In genomic region chr2:178733975-178734374, GRCh38 we compare ENCODE assay signal across 28 cellular contexts.
"Had no signal": no experiment of that assay in that cellular context is flagged by ENCODE, and none has a peak within 500 bp of the region (broad histone marks: within the 10 kb centered on the region; RNA-seq: fewer than 3 reads in every experiment).

No MANE protein-coding gene starts in this region.

- H3K27me3 Mint-ChIP-seq: naive thymus-derived CD8-positive, alpha-beta T cell; stimulated activated naive B cell treated with anti-CD40 and anti-IgM and Interleukin-4, amounts not matched to agents 10 μg/mL and 1 μg/mL and 100 μg/mL, for 72 hours; stimulated activated naive CD8-positive, alpha-beta T cell treated with anti-CD3 and anti-CD28 coated beads, Interleukin-15, Interleukin-2, amounts not matched to agents 100 ng/mL and 50 ng/mL, for 24 hours had no signal

- ATAC-seq: naive thymus-derived CD8-positive, alpha-beta T cell; natural killer cell treated with Interleukin-12 subunit alpha and Interleukin-12 subunit beta and Interleukin-15 and Interleukin-18, amount 100 ng/mL, for 72 hours; right cardiac atrium; right lobe of liver; stimulated activated effector memory CD8-positive, alpha-beta T cell treated with anti-CD3 and anti-CD28 coated beads, Interleukin-12 subunit alpha, Interleukin-12 subunit beta, amount 100 ng/mL, for 72 hours; stimulated activated naive B cell treated with anti-CD40 and anti-IgM and Interleukin-4, amounts not matched to agents 10 μg/mL and 1 μg/mL and 100 μg/mL, for 72 hours had no signal

- H3K4me1 Mint-ChIP-seq: naive thymus-derived CD8-positive, alpha-beta T cell; nephron progenitor cell; neural crest cell; stimulated activated effector memory CD8-positive, alpha-beta T cell treated with anti-CD3 and anti-CD28 coated beads, Interleukin-12 subunit alpha, Interleukin-12 subunit beta, amount 100 ng/mL, for 72 hours; stimulated activated naive B cell treated with anti-CD40 and anti-IgM and Interleukin-4, amounts not matched to agents 10 μg/mL and 1 μg/mL and 100 μg/mL, for 72 hours had no signal

- H3K36me3 ChIP-seq: neutrophil, prostate gland, right lobe of liver, sigmoid colon, stomach, thoracic aorta, thyroid gland, tibial nerve, vagina had no signal

- DNase-seq: naive thymus-derived CD8-positive, alpha-beta T cell; nephron progenitor cell; nucleus accumbens; posterior cingulate gyrus; right cardiac atrium; right lobe of liver; sigmoid colon; small intestine; stimulated activated CD4-positive, alpha-beta T cell treated with anti-CD3 and anti-CD28 coated beads, Interleukin-15, amount 100 ng/mL, for 24 hours; stimulated activated CD4-positive, alpha-beta T cell treated with anti-CD3 and anti-CD28 coated beads, Interleukin-2, amount 100 ng/mL, for 24 hours; stimulated activated CD4-positive, alpha-beta T cell treated with anti-CD3 and anti-CD28 coated beads, Interleukin-2, amount 100 ng/mL, for 48 hours; stimulated activated CD4-positive, alpha-beta T cell treated with anti-CD3 and anti-CD28 coated beads, Interleukin-4, amount 100 ng/mL, for 24 hours; stimulated activated naive B cell treated with anti-CD40 and anti-IgM and Interleukin-4, amounts not matched to agents 10 μg/mL and 1 μg/mL and 100 μg/mL, for 72 hours; stimulated activated naive CD4-positive, alpha-beta T cell treated with Interleukin-2 at 50 U/mL for 16 hours; stomach; thyroid gland; trophoblast cell; upper lobe of left lung had no signal

- H3K27ac Mint-ChIP-seq: naive thymus-derived CD8-positive, alpha-beta T cell; natural killer cell treated with Interleukin-12 subunit alpha and Interleukin-12 subunit beta and Interleukin-15 and Interleukin-18, amount 100 ng/mL, for 72 hours; nephron progenitor cell; stimulated activated effector memory CD8-positive, alpha-beta T cell treated with anti-CD3 and anti-CD28 coated beads, Interleukin-12 subunit alpha, Interleukin-12 subunit beta, amount 100 ng/mL, for 72 hours; stimulated activated naive B cell treated with anti-CD40 and anti-IgM and Interleukin-4, amounts not matched to agents 10 μg/mL and 1 μg/mL and 100 μg/mL, for 72 hours; stimulated activated naive CD8-positive, alpha-beta T cell treated with anti-CD3 and anti-CD28 coated beads, Interleukin-15, Interleukin-2, amounts not matched to agents 100 ng/mL and 50 ng/mL, for 24 hours had no signal

- H3K9me3 ChIP-seq: neutrophil, prostate gland, right lobe of liver, stomach, thoracic aorta, thyroid gland, tibial nerve, upper lobe of left lung, vagina had no signal

- H3K27me3 ChIP-seq: right lobe of liver, sigmoid colon, stomach, thyroid gland, tibial nerve, upper lobe of left lung, vagina had no signal

- H3K9me3 Mint-ChIP-seq: naive thymus-derived CD8-positive, alpha-beta T cell; natural killer cell treated with Interleukin-12 subunit alpha and Interleukin-12 subunit beta and Interleukin-15 and Interleukin-18, amount 100 ng/mL, for 72 hours; nephron progenitor cell; stimulated activated effector memory CD8-positive, alpha-beta T cell treated with anti-CD3 and anti-CD28 coated beads, Interleukin-12 subunit alpha, Interleukin-12 subunit beta, amount 100 ng/mL, for 72 hours; stimulated activated naive B cell treated with anti-CD40 and anti-IgM and Interleukin-4, amounts not matched to agents 10 μg/mL and 1 μg/mL and 100 μg/mL, for 72 hours; stimulated activated naive CD8-positive, alpha-beta T cell treated with anti-CD3 and anti-CD28 coated beads, Interleukin-15, Interleukin-2, amounts not matched to agents 100 ng/mL and 50 ng/mL, for 24 hours had no signal

- H3K4me3 ChIP-seq: prostate gland, right lobe of liver, sigmoid colon, stomach, thoracic aorta, thyroid gland, tibial nerve, upper lobe of left lung, vagina had no signal

- H3K27ac ChIP-seq: neutrophil, parathyroid adenoma, prostate gland, right lobe of liver, sigmoid colon, stomach, thoracic aorta, thyroid gland, tibial nerve, upper lobe of left lung, vagina had no signal

- H3K4me1 ChIP-seq: parathyroid adenoma, right lobe of liver, sigmoid colon, stomach, thyroid gland, tibial nerve, upper lobe of left lung, vagina had no signal

- H3K4me3 Mint-ChIP-seq: naive thymus-derived CD8-positive, alpha-beta T cell; natural killer cell treated with Interleukin-12 subunit alpha and Interleukin-12 subunit beta and Interleukin-15 and Interleukin-18, amount 100 ng/mL, for 72 hours; nephron progenitor cell; neural crest cell; stimulated activated effector memory CD8-positive, alpha-beta T cell treated with anti-CD3 and anti-CD28 coated beads, Interleukin-12 subunit alpha, Interleukin-12 subunit beta, amount 100 ng/mL, for 72 hours; stimulated activated naive B cell treated with anti-CD40 and anti-IgM and Interleukin-4, amounts not matched to agents 10 μg/mL and 1 μg/mL and 100 μg/mL, for 72 hours; stimulated activated naive CD8-positive, alpha-beta T cell treated with anti-CD3 and anti-CD28 coated beads, Interleukin-15, Interleukin-2, amounts not matched to agents 100 ng/mL and 50 ng/mL, for 24 hours had no signal

- H3K36me3 Mint-ChIP-seq: natural killer cell treated with Interleukin-12 subunit alpha and Interleukin-12 subunit beta and Interleukin-15 and Interleukin-18, amount 100 ng/mL, for 72 hours; stimulated activated effector memory CD8-positive, alpha-beta T cell treated with anti-CD3 and anti-CD28 coated beads, Interleukin-12 subunit alpha, Interleukin-12 subunit beta, amount 100 ng/mL, for 72 hours had no signal
